In the genomic region with DNA sequence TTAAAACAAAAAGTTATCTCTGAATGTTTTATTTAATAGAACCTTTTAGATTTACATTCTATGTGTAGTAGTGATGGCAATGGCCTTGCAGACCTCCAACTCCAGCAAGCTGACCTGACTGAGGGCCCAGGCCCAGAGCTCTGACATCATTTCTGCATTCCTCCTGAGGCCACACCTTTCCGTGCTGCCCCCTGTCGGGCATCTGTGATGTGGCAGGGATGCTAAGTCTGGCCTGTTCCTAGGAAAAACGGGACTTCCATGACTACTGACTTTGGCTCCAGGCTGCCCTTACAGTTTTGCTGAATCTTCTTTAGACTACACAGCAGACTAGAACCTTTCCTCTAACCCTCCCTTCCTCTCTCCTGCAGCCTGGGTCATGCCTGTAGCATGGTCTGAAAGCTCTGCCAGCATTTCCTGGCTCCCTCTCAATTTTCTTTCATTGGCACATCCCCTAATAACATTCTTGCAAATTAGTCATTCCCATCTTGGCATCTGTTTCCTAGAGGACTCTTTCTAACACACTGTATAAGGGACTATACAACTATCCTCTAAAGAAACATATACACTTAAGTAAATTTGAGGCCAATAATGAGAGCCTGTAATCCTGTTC, we compare ENCODE assay signal across 8 cellular contexts.
DNase-seq lines count a peak whose midpoint lies in the region; ATAC-seq and TF ChIP-seq lines count a peak whose summit lies in the region.

No MANE protein-coding gene starts in this region.

- no peaks in the 10 kb centered on the region for H3K36me3 ChIP-seq in IMR-90 (ENCODE audit: control insufficient read depth, insufficient read depth, low read length)
- H3K36me3 ChIP-seq in mammary epithelial cell (ENCODE audit: insufficient read depth, low read length), result no peaks in the 10 kb centered on the region

- peak; percentile 27 for DNase-seq in NCI-H146 (lab: John Stamatoyannopoulos, UW)
- DNase-seq in NCI-H146 treated with DMSO at 0.1 percent for 48 hours (lab: John Stamatoyannopoulos, UW; ENCODE audit: unreplicated experiment), result no peak
- peak; percentile 12 for DNase-seq in IMR-90
- DNase-seq in mammary epithelial cell, result no peak
- DNase-seq in pons (ENCODE audit: low spot score), result peak; percentile 9
- no peak for DNase-seq in stimulated activated CD4-positive, alpha-beta T cell treated with anti-CD3 and anti-CD28 coated beads, Interleukin-2, amount 100 ng/mL, for 48 hours
- DNase-seq in NOMO-1 treated with DMSO at 0.1 percent for 48 hours (lab: John Stamatoyannopoulos, UW; ENCODE audit: unreplicated experiment), result no peak

- CTCF ChIA-PET in IMR-90 (lab: Yijun Ruan, JAX), result no interaction called here
- CTCF ChIA-PET in mammary epithelial cell (lab: Charles Lee; ENCODE audit: low non-redundant PET), result no interaction called here

- no peaks in the 10 kb centered on the region for H3K9me1 ChIP-seq in IMR-90 (ENCODE audit: insufficient read depth, low read length)

- BruUV-seq in IMR-90 (replicated peaks; lab: Mats Ljungman, UMichigan) (no TSS peak), mammary epithelial cell (replicated peaks; lab: Mats Ljungman, UMichigan) (no TSS peak)

- no peak overlapping the region for H3K9ac ChIP-seq in IMR-90 (ENCODE audit: low read depth, low read length)
- H3K9ac ChIP-seq in mammary epithelial cell (ENCODE audit: insufficient read depth, low read length), result no peak overlapping the region

- H2BK20ac ChIP-seq in IMR-90 (ENCODE audit: low read depth, low read length), result no peak overlapping the region

- H2BK120ac ChIP-seq in IMR-90 (ENCODE audit: low read depth, low read length), result no peak overlapping the region

- ATAC-seq in IMR-90 (ENCODE audit: low read depth) (no peak), HG03097 (IDR thresholded peaks at IDR 0.05; ENCODE audit: low FRiP score, unreplicated experiment) (no peak)

- no peaks in the 10 kb centered on the region for H3K79me1 ChIP-seq in IMR-90 (ENCODE audit: low read depth in 1 of 2, low read length in 2 of 2)

- no peak overlapping the region for H2BK15ac ChIP-seq in IMR-90 (ENCODE audit: low read depth, low read length)

- no peak overlapping the region for H2AK5ac ChIP-seq in IMR-90 (ENCODE audit: low read depth, low read length)

- H3K27ac ChIP-seq in IMR-90 (ENCODE audit: insufficient read depth, low read length) (no peak overlapping the region), mammary epithelial cell (ENCODE audit: insufficient read depth, low read depth, low read length) (no peak overlapping the region)

- in situ Hi-C loops in IMR-90 (cut with MboI; ENCODE audit: low sequenced_read_pairs) (no loop called here), mammary epithelial cell (cut with MboI; ENCODE audit: low sequenced_read_pairs in 2 of 2) (no loop called here)

- 60% methylated on average over 1 of the region's 3 CpGs; no CpG with 5 or more reads in 1 of the 2 experiments for WGBS in IMR-90 (ENCODE audit: extremely low coverage in 2 of 2, insufficient read length in 1 of 2), 2 experiments
- 0% methylated on average over 1 of the region's 3 CpGs for WGBS in mammary epithelial cell (ENCODE audit: low coverage, missing lambda C conversion rate)

- H4K20me1 ChIP-seq in IMR-90 (ENCODE audit: insufficient read depth, low read length) (no peaks in the 10 kb centered on the region), mammary epithelial cell (ENCODE audit: insufficient read depth, low read length) (no peaks in the 10 kb centered on the region)

- no peak overlapping the region for H3K18ac ChIP-seq in IMR-90 (ENCODE audit: low read depth, low read length)

- intact Hi-C loops in IMR-90 (cut with micrococcal nuclease), result no loop called here
- intact Hi-C loops in mammary epithelial cell (cut with micrococcal nuclease), result no loop called here

- POLR2A ChIA-PET in IMR-90 (lab: Charles Lee; ENCODE audit: unreplicated experiment), result no interaction called here

- H2BK5ac ChIP-seq in IMR-90 (ENCODE audit: low read depth, low read length, poor library complexity, severe bottlenecking), result no peak overlapping the region

- dilution Hi-C loops in IMR-90 (cut with HindIII; ENCODE audit: low sequenced_read_pairs, unreplicated experiment), result no loop called here
- dilution Hi-C loops in mammary epithelial cell (cut with HindIII; ENCODE audit: low sequenced_read_pairs), result no loop called here

- H3K4me2 ChIP-seq in IMR-90 (ENCODE audit: low read depth, low read length), result no peak overlapping the region
- no peak overlapping the region for H3K4me2 ChIP-seq in mammary epithelial cell (ENCODE audit: insufficient read depth, low read depth, low read length)

- H4K5ac ChIP-seq in IMR-90 (ENCODE audit: low read depth, low read length), result no peak overlapping the region

- H3K4me3 ChIP-seq in IMR-90 (ENCODE audit: insufficient read depth, low read depth, low read length), result no peak overlapping the region
- no peak overlapping the region for H3K4me3 ChIP-seq in mammary epithelial cell (replicated peaks in 1 of 3; ENCODE audit: insufficient read depth in 1 of 3, low read depth in 2 of 3, low read length in 3 of 3)

- H3K23ac ChIP-seq in IMR-90 (ENCODE audit: low read depth, low read length), result no peak overlapping the region

- no peaks in the 10 kb centered on the region for H3K79me2 ChIP-seq in mammary epithelial cell (ENCODE audit: insufficient read depth, low read length)

- H3K4me1 ChIP-seq in IMR-90 (ENCODE audit: control insufficient read depth, insufficient read depth, low read length) (no peaks in the 10 kb centered on the region), mammary epithelial cell (ENCODE audit: insufficient read depth, low read length) (peaks cover 5% of the 10 kb centered on the region)

- no peak for TF ChIP-seq CTCF in IMR-90 (conservative IDR thresholded peaks at IDR 0.05; ENCODE audit: low read depth, low read length)
- peak; percentile 61 to 65 for TF ChIP-seq CTCF in mammary epithelial cell (conservative IDR thresholded peaks at IDR 0.05 in 1 of 2, IDR thresholded peaks at IDR 0.05 in 1 of 2; ENCODE audit: extremely low read depth in 1 of 2, insufficient read depth in 1 of 2, low read depth in 1 of 2, low read length in 2 of 2)

- TF ChIP-seq POLR2A in IMR-90 (IDR thresholded peaks at IDR 0.05; ENCODE audit: low read depth, low read length), result no peak

- H3K9me3 ChIP-seq in IMR-90 (ENCODE audit: control insufficient read depth, insufficient read depth, low read length) (no peaks in the 10 kb centered on the region), mammary epithelial cell (replicated peaks; ENCODE audit: insufficient read depth, low read length) (no peaks in the 10 kb centered on the region)

- no peak overlapping the region for H2AK9ac ChIP-seq in IMR-90 (replicated peaks; ENCODE audit: low read depth, low read length, poor library complexity)

- H3K14ac ChIP-seq in IMR-90 (replicated peaks; ENCODE audit: low read depth, low read length), result no peak overlapping the region

- H4K91ac ChIP-seq in IMR-90 (ENCODE audit: insufficient read depth, low read depth, low read length), result no peak overlapping the region

- TF ChIP-seq RAD21 in IMR-90 (IDR thresholded peaks at IDR 0.05; ENCODE audit: low read length), result no peak

- no peak overlapping the region for H3K56ac ChIP-seq in IMR-90 (ENCODE audit: extremely low read depth, insufficient read depth, low read length)

- H3K27me3 ChIP-seq in IMR-90 (ENCODE audit: control insufficient read depth, insufficient read depth, low read length), result no peaks in the 10 kb centered on the region
- H3K27me3 ChIP-seq in mammary epithelial cell (ENCODE audit: insufficient read depth, low read length), result no peaks in the 10 kb centered on the region

- H2AFZ ChIP-seq in IMR-90 (replicated peaks; ENCODE audit: low read length, poor library complexity) (no peak overlapping the region), mammary epithelial cell (ENCODE audit: low read depth, low read length) (peak overlapping the region; percentile 42)

- H3K4ac ChIP-seq in IMR-90 (ENCODE audit: low read depth, low read length), result no peak overlapping the region

- H4K8ac ChIP-seq in IMR-90 (ENCODE audit: low read depth in 2 of 2, low read length in 2 of 2), result no peak overlapping the region

TF ChIP-seq in IMR-90, 13 proteins besides CTCF, POLR2A, EP300 and RAD21:
- TF ChIP-seq MAFK (IDR thresholded peaks at IDR 0.05; ENCODE audit: low read depth, low read length) (no peak), RCOR1 (IDR thresholded peaks at IDR 0.05; ENCODE audit: insufficient replicate concordance, low read length) (no peak), NFE2L2 (IDR thresholded peaks at IDR 0.05; ENCODE audit: low read depth, low read length) (no peak), RFX5 (IDR thresholded peaks at IDR 0.05; ENCODE audit: low read depth, low read length) (no peak), MXI1 (IDR thresholded peaks at IDR 0.05; ENCODE audit: borderline replicate concordance, low read depth, low read length) (no peak), CEBPB (IDR thresholded peaks at IDR 0.05; ENCODE audit: low read depth, low read length) (no peak), CHD1 (IDR thresholded peaks at IDR 0.05; ENCODE audit: low read depth, low read length) (no peak), SMC3 (IDR thresholded peaks at IDR 0.05; ENCODE audit: low read depth, low read length) (no peak), MAZ (IDR thresholded peaks at IDR 0.05; ENCODE audit: borderline replicate concordance, low read depth, low read length) (no peak), BHLHE40 (IDR thresholded peaks at IDR 0.05; ENCODE audit: low read depth, low read length) (no peak), FOS (IDR thresholded peaks at IDR 0.05; ENCODE audit: low read depth, low read length) (no peak)
- TF ChIP-seq, protein P1, sequence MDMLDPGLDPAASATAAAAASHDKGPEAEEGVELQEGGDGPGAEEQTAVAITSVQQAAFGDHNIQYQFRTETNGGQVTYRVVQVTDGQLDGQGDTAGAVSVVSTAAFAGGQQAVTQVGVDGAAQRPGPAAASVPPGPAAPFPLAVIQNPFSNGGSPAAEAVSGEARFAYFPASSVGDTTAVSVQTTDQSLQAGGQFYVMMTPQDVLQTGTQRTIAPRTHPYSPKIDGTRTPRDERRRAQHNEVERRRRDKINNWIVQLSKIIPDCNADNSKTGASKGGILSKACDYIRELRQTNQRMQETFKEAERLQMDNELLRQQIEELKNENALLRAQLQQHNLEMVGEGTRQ (IDR thresholded peaks at IDR 0.05; ENCODE audit: low read depth, low read length), result no peak
- TF ChIP-seq, protein P2, sequence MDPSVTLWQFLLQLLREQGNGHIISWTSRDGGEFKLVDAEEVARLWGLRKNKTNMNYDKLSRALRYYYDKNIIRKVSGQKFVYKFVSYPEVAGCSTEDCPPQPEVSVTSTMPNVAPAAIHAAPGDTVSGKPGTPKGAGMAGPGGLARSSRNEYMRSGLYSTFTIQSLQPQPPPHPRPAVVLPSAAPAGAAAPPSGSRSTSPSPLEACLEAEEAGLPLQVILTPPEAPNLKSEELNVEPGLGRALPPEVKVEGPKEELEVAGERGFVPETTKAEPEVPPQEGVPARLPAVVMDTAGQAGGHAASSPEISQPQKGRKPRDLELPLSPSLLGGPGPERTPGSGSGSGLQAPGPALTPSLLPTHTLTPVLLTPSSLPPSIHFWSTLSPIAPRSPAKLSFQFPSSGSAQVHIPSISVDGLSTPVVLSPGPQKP (IDR thresholded peaks at IDR 0.05; ENCODE audit: borderline replicate concordance, low read depth, low read length), result no peak

Comparison
In these comparisons a context has a peak if more than half of its experiments do, and no peak if none do; other contexts are left out.
1. DNase-seq: peak in NCI-H146 (single experiment), IMR-90 (single experiment) and pons (single experiment); none in NCI-H146 treated with DMSO at 0.1 percent for 48 hours (single experiment), mammary epithelial cell (single experiment), stimulated activated CD4-positive, alpha-beta T cell treated with anti-CD3 and anti-CD28 coated beads, Interleukin-2, amount 100 ng/mL, for 48 hours (0 of 2) and NOMO-1 treated with DMSO at 0.1 percent for 48 hours (single experiment).